9 cellular contexts compared by ENCODE assay signal in genomic region chr2:30915485-30915884, GRCh38.
DNase-seq lines count a peak whose midpoint lies in the region; ATAC-seq and TF ChIP-seq lines count a peak whose summit lies in the region.
"Had no signal": no experiment of that assay in that cellular context is flagged by ENCODE, and none has a peak within 500 bp of the region (broad histone marks: within the 10 kb centered on the region; RNA-seq: fewer than 3 reads in every experiment).

No MANE protein-coding gene starts in this region.

- H3K4me1 Mint-ChIP-seq in WTC11 = peaks cover 6% of the 10 kb centered on the region

- H3K4me1 ChIP-seq in HEK293 (ENCODE audit: control insufficient read depth, insufficient read depth, low read length) = no peaks in the 10 kb centered on the region
- H3K4me1 ChIP-seq in liver (ENCODE audit: control insufficient read depth in 4 of 4, insufficient read depth in 4 of 4, low read length in 3 of 4) = no peaks in the 10 kb centered on the region
- H3K4me1 ChIP-seq: upper lobe of left lung had no signal

- DNase-seq in BJ (ENCODE audit: low read depth) = no peak
- DNase-seq in WTC11 (ENCODE audit: low spot score) = peak; percentile 70
- no peak for DNase-seq in OCI-M2 (lab: John Stamatoyannopoulos, UW; ENCODE audit: unreplicated experiment)
- DNase-seq in NCI-H345 (lab: John Stamatoyannopoulos, UW) = no peak

- no peak overlapping the region for H3K9ac ChIP-seq in liver (ENCODE audit: low read depth in 1 of 2, low read length in 2 of 2)

- no peak overlapping the region for H3K27ac Mint-ChIP-seq in WTC11

- H3K9me3 ChIP-seq in HEK293 (ENCODE audit: control insufficient read depth, insufficient read depth, low read depth, low read length) (no peaks in the 10 kb centered on the region), liver (ENCODE audit: control insufficient read depth in 4 of 4, low read length in 3 of 4) (no peaks in the 10 kb centered on the region)
- H3K9me3 ChIP-seq: upper lobe of left lung had no signal

- 63% methylated on average over 3 of the region's 3 CpGs for WGBS in liver

- H3K9me3 Mint-ChIP-seq in WTC11 = no peaks in the 10 kb centered on the region

- peak; percentile 97 for ATAC-seq in WTC11
- ATAC-seq in HG02970 (IDR thresholded peaks at IDR 0.05; ENCODE audit: low FRiP score, unreplicated experiment) = no peak
- no peak for ATAC-seq in HG03159 (IDR thresholded peaks at IDR 0.05; ENCODE audit: unreplicated experiment)

- H3K27me3 Mint-ChIP-seq in WTC11 (ENCODE audit: low read depth) = no peaks in the 10 kb centered on the region

- H3K36me3 ChIP-seq in BJ (ENCODE audit: control insufficient read depth, insufficient read depth, low read length) = no peaks in the 10 kb centered on the region
- H3K36me3 ChIP-seq in HEK293 (ENCODE audit: control insufficient read depth in 2 of 2, insufficient read depth in 1 of 2, low read length in 2 of 2) = no peaks in the 10 kb centered on the region
- H3K36me3 ChIP-seq in liver (ENCODE audit: control insufficient read depth in 4 of 4, insufficient read depth in 3 of 4, low read depth in 1 of 4, low read length in 3 of 4) = no peaks in the 10 kb centered on the region
- H3K36me3 ChIP-seq: upper lobe of left lung had no signal

- POLR2A ChIA-PET in BJ (lab: Charles Lee) (no interaction called here), HEK293 (lab: Yijun Ruan, JAX) (no interaction called here), WTC11 (lab: Charles Lee) (interaction anchor here (0.7 kb wide), 1 partner anchor 12 kb away, joined by 3 read pairs; no protein-coding TSS in a partner anchor)

- TF ChIP-seq CTCF in BJ (IDR thresholded peaks at IDR 0.05; ENCODE audit: insufficient read depth, low read depth, low read length) (peak; percentile 30; the same call in 1 of the 2 replicates), HEK293 (tag by site-specific recombination; IDR thresholded peaks at IDR 0.05) (peak; percentile 39), WTC11 (IDR thresholded peaks at IDR 0.05) (peak; percentile 20; the same call in 1 of the 2 replicates), liver (IDR thresholded peaks at IDR 0.05; ENCODE audit: low read depth, low read length, missing input control) (peak; percentile 8)

- peak in 1 of 2 donors; percentile 9 for TF ChIP-seq RAD21 in liver (IDR thresholded peaks at IDR 0.05)

- peaks cover 9% of the 10 kb centered on the region; the same call in 1 of the 2 replicates for H3K36me3 Mint-ChIP-seq in WTC11

- H3K4me3 Mint-ChIP-seq in WTC11 = no peak overlapping the region

- H3K4me3 ChIP-seq in BJ (ENCODE audit: low read depth, low read length) (no peak overlapping the region), HEK293 (ENCODE audit: low read depth, low read length) (no peak overlapping the region), liver (ENCODE audit: low read depth in 1 of 3, low read length in 3 of 3) (no peak overlapping the region)
- H3K4me3 ChIP-seq: upper lobe of left lung had no signal

- H3K27me3 ChIP-seq in BJ (ENCODE audit: control insufficient read depth, insufficient read depth, low read length) (no peaks in the 10 kb centered on the region), liver (ENCODE audit: control insufficient read depth in 4 of 4, insufficient read depth in 4 of 4, low read length in 3 of 4) (no peaks in the 10 kb centered on the region)
- H3K27me3 ChIP-seq: upper lobe of left lung had no signal

- CTCF ChIA-PET in BJ (lab: Yijun Ruan, JAX) = interaction anchor here (1.4 kb wide), 1 partner anchor 10 kb away, joined by 3 read pairs; no protein-coding TSS in a partner anchor
- CTCF ChIA-PET in HEK293 (lab: Yijun Ruan, JAX) = interaction anchor here (0.6 to 1.5 kb wide), 5 partner anchors 9 to 204 kb away, joined by 3 read pairs; no protein-coding TSS in a partner anchor
- CTCF ChIA-PET in WTC11 (lab: Charles Lee) = interaction anchor here (0.6 to 2.0 kb wide), 14 partner anchors 12 to 751 kb away, joined by 3 to 10 read pairs (median 4); no protein-coding TSS in a partner anchor

- H3K27ac ChIP-seq in HEK293 (ENCODE audit: extremely low read depth, low read depth, low read length) (no peak overlapping the region), liver (ENCODE audit: low read depth in 1 of 2, low read length in 2 of 2) (no peak overlapping the region)
- H3K27ac ChIP-seq: upper lobe of left lung had no signal

TF ChIP-seq in HEK293, 187 proteins besides CTCF, POLR2A, EP300 and RAD21:
- TF ChIP-seq ZNF184 (tag by site-specific recombination; IDR thresholded peaks at IDR 0.05) = no peak
- TF ChIP-seq ZNF23 (tag by site-specific recombination; IDR thresholded peaks at IDR 0.05; ENCODE audit: borderline replicate concordance) = no peak
- TF ChIP-seq ZFP3 (tag by site-specific recombination; IDR thresholded peaks at IDR 0.05; ENCODE audit: low read depth) = no peak
- no peak for TF ChIP-seq ZNF391 (tag by site-specific recombination; IDR thresholded peaks at IDR 0.05; ENCODE audit: borderline replicate concordance, low read depth)
- TF ChIP-seq ZNF645 (tag by site-specific recombination; IDR thresholded peaks at IDR 0.05) = no peak
- TF ChIP-seq ZNF707 (tag by site-specific recombination; IDR thresholded peaks at IDR 0.05) = no peak
- TF ChIP-seq SCRT1 (tag by site-specific recombination; IDR thresholded peaks at IDR 0.05; ENCODE audit: borderline replicate concordance) = no peak
- TF ChIP-seq ZNF239 (tag by site-specific recombination; IDR thresholded peaks at IDR 0.05) = no peak
- no peak for TF ChIP-seq GLIS2 (tag by site-specific recombination; IDR thresholded peaks at IDR 0.05)
- TF ChIP-seq ZNF837 (tag by site-specific recombination; IDR thresholded peaks at IDR 0.05) = no peak
- TF ChIP-seq ZNF2 (tag by site-specific recombination; IDR thresholded peaks at IDR 0.05) = no peak

TF ChIP-seq in WTC11, 78 proteins besides CTCF, POLR2A, EP300 and RAD21:
- TF ChIP-seq RORB (CRISPR knock-in tag; IDR thresholded peaks at IDR 0.05) (no peak), MAX (CRISPR knock-in tag; IDR thresholded peaks at IDR 0.05) (no peak)

TF ChIP-seq in liver, 16 proteins besides CTCF, POLR2A, EP300 and RAD21:
- TF ChIP-seq SP1 (IDR thresholded peaks at IDR 0.05) (no peak), MAX (IDR thresholded peaks at IDR 0.05) (no peak), JUND (IDR thresholded peaks at IDR 0.05) (no peak), EGR1 (IDR thresholded peaks at IDR 0.05; ENCODE audit: low read depth in 2 of 2) (no peak), FOXA1 (IDR thresholded peaks at IDR 0.05) (no peak), ZBTB33 (IDR thresholded peaks at IDR 0.05) (no peak), HNF4A (conservative IDR thresholded peaks at IDR 0.05) (no peak), GABPA (IDR thresholded peaks at IDR 0.05 in 1 of 2, conservative IDR thresholded peaks at IDR 0.05 in 1 of 2) (no peak), RXRA (IDR thresholded peaks at IDR 0.05) (no peak), HNF4G (IDR thresholded peaks at IDR 0.05) (no peak), ATF3 (IDR thresholded peaks at IDR 0.05) (no peak), TAF1 (conservative IDR thresholded peaks at IDR 0.05) (no peak)
TF ChIP-seq in liver: peak in this region for 0.
